ENCODE assay signal across 10 cellular contexts in the genomic region with DNA sequence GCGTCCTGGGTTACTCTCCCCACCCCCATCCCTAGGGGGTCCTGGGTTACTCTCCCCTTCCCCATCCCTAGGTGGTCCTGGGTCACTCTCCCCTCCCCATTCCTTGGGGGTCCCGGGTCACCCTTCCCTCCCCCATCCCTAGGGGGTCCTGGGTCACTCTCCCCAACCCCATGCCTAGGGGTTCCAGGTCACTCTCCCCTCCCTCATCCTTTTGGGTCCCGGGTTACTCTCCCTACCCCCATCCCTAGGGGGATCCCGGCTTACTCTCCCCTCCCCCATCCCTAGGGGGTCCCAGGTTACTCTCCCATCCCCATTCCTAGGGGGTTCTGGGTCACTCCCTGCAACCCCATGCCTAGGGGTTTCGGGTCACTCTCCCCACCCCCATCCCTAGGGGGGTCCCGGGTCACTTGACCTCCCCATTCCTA. TPM values are rescaled to one million over a fixed set of nuclear protein-coding genes. Genes with fewer than 3 reads are reported as not detected.
DNase-seq lines count a peak whose midpoint lies in the region; ATAC-seq and TF ChIP-seq lines count a peak whose summit lies in the region.
"Had no signal": no experiment of that assay in that cellular context is flagged by ENCODE, and none has a peak within 500 bp of the region (broad histone marks: within the 10 kb centered on the region; RNA-seq: fewer than 3 reads in every experiment).

No MANE protein-coding gene starts in this region.

- peaks cover 10% of the 10 kb centered on the region for H3K9me3 ChIP-seq in WERI-Rb-1 (ENCODE audit: severe bottlenecking)

- peak overlapping the region; percentile 89 for H3K4me3 Mint-ChIP-seq in activated T-cell treated with anti-CD3 and anti-CD28 coated beads, Interleukin-2, amount 50 U/mL, for 4 hours
- peak overlapping the region; percentile 67 for H3K4me3 Mint-ChIP-seq in stimulated activated memory B cell treated with anti-CD40 and anti-IgM and Interleukin-4, amounts not matched to agents 10 μg/mL and 1 μg/mL and 100 μg/mL, for 72 hours

- H3K4me3 ChIP-seq in WERI-Rb-1 (ENCODE audit: low read depth, low read length): no peak overlapping the region
- peak overlapping the region; percentile 61 to 91 for H3K4me3 ChIP-seq in foreskin fibroblast (ENCODE audit: low read depth in 1 of 2, low read length in 2 of 2)
- no peak overlapping the region for H3K4me3 ChIP-seq in mesendoderm (ENCODE audit: low read length)

- H3K9ac ChIP-seq in mesendoderm (ENCODE audit: low read length): no peak overlapping the region

- H3K27ac ChIP-seq in WERI-Rb-1: no peak overlapping the region
- no peak overlapping the region for H3K27ac ChIP-seq in mesendoderm (ENCODE audit: low read depth, low read length)

- H3K79me2 ChIP-seq in mesendoderm (ENCODE audit: control insufficient read depth, insufficient read depth, low read length): peaks cover 32% of the 10 kb centered on the region

- H4K5ac ChIP-seq in mesendoderm (ENCODE audit: low read length): no peak overlapping the region

- H3K27me3 Mint-ChIP-seq in activated T-cell treated with anti-CD3 and anti-CD28 coated beads, Interleukin-2, amount 50 U/mL, for 4 hours (ENCODE audit: low read depth): no peaks in the 10 kb centered on the region
- H3K27me3 Mint-ChIP-seq in stimulated activated memory B cell treated with anti-CD40 and anti-IgM and Interleukin-4, amounts not matched to agents 10 μg/mL and 1 μg/mL and 100 μg/mL, for 72 hours: no peaks in the 10 kb centered on the region

- in situ Hi-C loops in ACHN (cut with HindIII; ENCODE audit: low pct_ligation_motif_present, low pct_unique_long_range_greater_than_20kb, low sequenced_read_pairs): no loop called here

- H4K8ac ChIP-seq in mesendoderm (ENCODE audit: low read depth, low read length): no peak overlapping the region

- WGBS in mesendoderm (ENCODE audit: extremely low coverage, insufficient coverage, low lambda C conversion rate): no CpG with 5 or more reads among the region's 6 CpGs

- DNase-seq in activated T-cell treated with anti-CD3 and anti-CD28 coated beads, Interleukin-2, amount 50 U/mL, for 4 hours: no peak
- no peak for DNase-seq in activated T-cell treated with anti-CD3 and anti-CD28 coated beads, Interleukin-2, amount 50 U/mL, for 1 hour
- DNase-seq in WERI-Rb-1 (peak; percentile 9), foreskin fibroblast (no peak), mesendoderm (no peak), NCI-H1436 (lab: John Stamatoyannopoulos, UW) (no peak), ACHN (no peak)
- DNase-seq: NCI-H2107; stimulated activated CD4-positive, alpha-beta T cell treated with anti-CD3 and anti-CD28 coated beads, Interleukin-2, amount 100 ng/mL, for 24 hours had no signal

- H3K36me3 ChIP-seq in WERI-Rb-1: peaks cover 5% of the 10 kb centered on the region
- peaks cover 2% of the 10 kb centered on the region for H3K36me3 ChIP-seq in mesendoderm (ENCODE audit: control insufficient read depth, insufficient read depth, low read length)

- peaks cover 22% of the 10 kb centered on the region for H3K79me1 ChIP-seq in mesendoderm (ENCODE audit: low read length)

- H3K36me3 Mint-ChIP-seq in activated T-cell treated with anti-CD3 and anti-CD28 coated beads, Interleukin-2, amount 50 U/mL, for 4 hours (ENCODE audit: insufficient read depth): peaks cover 17% of the 10 kb centered on the region
- H3K36me3 Mint-ChIP-seq in stimulated activated memory B cell treated with anti-CD40 and anti-IgM and Interleukin-4, amounts not matched to agents 10 μg/mL and 1 μg/mL and 100 μg/mL, for 72 hours: peaks cover 37% of the 10 kb centered on the region

- no peak for ATAC-seq in activated T-cell treated with anti-CD3 and anti-CD28 coated beads, Interleukin-2, amount 50 U/mL, for 4 hours
- ATAC-seq in stimulated activated memory B cell treated with anti-CD40 and anti-IgM and Interleukin-4, amounts not matched to agents 10 μg/mL and 1 μg/mL and 100 μg/mL, for 72 hours: no peak

- no peak overlapping the region for H3K4me2 ChIP-seq in mesendoderm (ENCODE audit: low read length)

- H3K4ac ChIP-seq in mesendoderm (ENCODE audit: low read depth, low read length): no peak overlapping the region

- H2BK5ac ChIP-seq in mesendoderm (ENCODE audit: low read length): no peak overlapping the region

- H3K56ac ChIP-seq in mesendoderm (ENCODE audit: low read length): no peak overlapping the region

- H3K18ac ChIP-seq in mesendoderm (ENCODE audit: low read length): no peak overlapping the region

- H3K27me3 ChIP-seq in WERI-Rb-1 (ENCODE audit: insufficient read depth, low read depth, severe bottlenecking): no peaks in the 10 kb centered on the region
- no peaks in the 10 kb centered on the region for H3K27me3 ChIP-seq in mesendoderm (ENCODE audit: insufficient read depth, low read length, poor library complexity)

- peaks cover 25% of the 10 kb centered on the region for H3K4me1 Mint-ChIP-seq in activated T-cell treated with anti-CD3 and anti-CD28 coated beads, Interleukin-2, amount 50 U/mL, for 4 hours (ENCODE audit: low read depth)
- H3K4me1 Mint-ChIP-seq in stimulated activated memory B cell treated with anti-CD40 and anti-IgM and Interleukin-4, amounts not matched to agents 10 μg/mL and 1 μg/mL and 100 μg/mL, for 72 hours: peaks cover 56% of the 10 kb centered on the region

- H2AK5ac ChIP-seq in mesendoderm (ENCODE audit: low read length): no peak overlapping the region

- H3K27ac Mint-ChIP-seq in stimulated activated memory B cell treated with anti-CD40 and anti-IgM and Interleukin-4, amounts not matched to agents 10 μg/mL and 1 μg/mL and 100 μg/mL, for 72 hours: peak overlapping the region; percentile 80

- H2BK15ac ChIP-seq in mesendoderm (replicated peaks; ENCODE audit: low read depth): no peak overlapping the region

- H3K4me1 ChIP-seq in mesendoderm (ENCODE audit: control insufficient read depth, low read depth, low read length): no peaks in the 10 kb centered on the region

- peaks cover 9% of the 10 kb centered on the region for H3K9me3 Mint-ChIP-seq in activated T-cell treated with anti-CD3 and anti-CD28 coated beads, Interleukin-2, amount 50 U/mL, for 4 hours
- peaks cover 21% of the 10 kb centered on the region for H3K9me3 Mint-ChIP-seq in stimulated activated memory B cell treated with anti-CD40 and anti-IgM and Interleukin-4, amounts not matched to agents 10 μg/mL and 1 μg/mL and 100 μg/mL, for 72 hours

- H3K23ac ChIP-seq in mesendoderm (ENCODE audit: low read length): no peak overlapping the region

- H2BK120ac ChIP-seq in mesendoderm (ENCODE audit: low read depth, low read length): no peak overlapping the region

- TF ChIP-seq CTCF in WERI-Rb-1 (IDR thresholded peaks at IDR 0.05; ENCODE audit: low read depth, low read length) (no peak), foreskin fibroblast (IDR thresholded peaks at IDR 0.05; ENCODE audit: low read depth, low read length) (no peak)

RNA-seq across cellular contexts. Expression of gene ASMTL, which starts 1.4 kb away (rescaled TPM):
- 10 to 100 TPM; 33.0 to 53.2 (median 36.9) TPM for total RNA-seq in activated T-cell treated with anti-CD3 and anti-CD28 coated beads, Interleukin-2, amount 50 U/mL, for 4 hours
- polyA plus RNA-seq in mesendoderm (2013, experiment 1 of 2): 13.5 TPM
- 14.9 TPM for polyA plus RNA-seq in mesendoderm (2013, experiment 2 of 2)

RNA-seq across cellular contexts. Expression of gene SLC25A6, which starts 59.4 kb away (rescaled TPM):
- 100 to 1,000 TPM; 518 to 544 (median 518) TPM for total RNA-seq in activated T-cell treated with anti-CD3 and anti-CD28 coated beads, Interleukin-2, amount 50 U/mL, for 4 hours
- polyA plus RNA-seq in mesendoderm (2013, experiment 1 of 2): 429 TPM
- 423 TPM for polyA plus RNA-seq in mesendoderm (2013, experiment 2 of 2)

Comparison
In these comparisons a context has a peak if more than half of its experiments do, and no peak if none do; other contexts are left out.
1. H3K4me3 ChIP-seq: peak in foreskin fibroblast (2 of 2); none in WERI-Rb-1 (single experiment) and mesendoderm (single experiment).